ENCODE assay signal across 28 cellular contexts in genomic region chr18:4282954-4283353, GRCh38.
"Had no signal": no experiment of that assay in that cellular context is flagged by ENCODE, and none has a peak within 500 bp of the region (broad histone marks: within the 10 kb centered on the region; RNA-seq: fewer than 3 reads in every experiment).

No MANE protein-coding gene starts in this region.

- DNase-seq: stimulated activated CD4-positive, alpha-beta T cell treated with anti-CD3 and anti-CD28 coated beads, Interleukin-2, amount 100 ng/mL, for 48 hours; stimulated activated CD4-positive, alpha-beta T cell treated with anti-CD3 and anti-CD28 coated beads, Interleukin-4, amount 100 ng/mL, for 1 hour; stimulated activated CD4-positive, alpha-beta T cell treated with anti-CD3 and anti-CD28 coated beads, Interleukin-4, amount 100 ng/mL, for 24 hours; stimulated activated CD4-positive, alpha-beta T cell treated with anti-CD3 and anti-CD28 coated beads, Interleukin-4, amount 100 ng/mL, for 4 hours; stimulated activated CD8-positive, alpha-beta memory T cell treated with anti-CD3 and anti-CD28 coated beads, Interleukin-4, amount 100 ng/mL, for 48 hours; stimulated activated naive B cell treated with anti-CD40 and anti-IgM and Interleukin-4, amounts not matched to agents 10 μg/mL and 1 μg/mL and 100 μg/mL, for 72 hours; stimulated activated naive CD4-positive, alpha-beta T cell treated with Interleukin-2 at 50 U/mL for 16 hours; stimulated activated naive CD8-positive, alpha-beta T cell treated with anti-CD3 and anti-CD28 coated beads, Interleukin-15, amount 100 ng/mL, for 72 hours; stimulated activated naive CD8-positive, alpha-beta T cell treated with anti-CD3 and anti-CD28 coated beads, Interleukin-15, Interleukin-2, amounts not matched to agents 100 U/mL and 50 U/mL, for 24 hours; stomach; substantia nigra; testis; thyroid gland; tibial artery; transverse colon; trophoblast cell; upper lobe of left lung; upper lobe of right lung; uterus had no signal

- ATAC-seq: stimulated activated effector memory CD8-positive, alpha-beta T cell treated with anti-CD3 and anti-CD28 coated beads, Interleukin-12 subunit alpha, Interleukin-12 subunit beta, amount 100 ng/mL, for 72 hours; stimulated activated memory B cell treated with anti-CD40 and anti-IgM and Interleukin-4, amounts not matched to agents 10 μg/mL and 1 μg/mL and 100 μg/mL, for 72 hours; stimulated activated naive B cell treated with anti-CD40 and anti-IgM and Interleukin-4, amounts not matched to agents 10 μg/mL and 1 μg/mL and 100 μg/mL, for 72 hours; stimulated activated naive CD8-positive, alpha-beta T cell treated with anti-CD3 and anti-CD28 coated beads, Interleukin-15, amount 100 ng/mL, for 72 hours; stimulated activated naive CD8-positive, alpha-beta T cell treated with anti-CD3 and anti-CD28 coated beads, Interleukin-15, Interleukin-2, amounts not matched to agents 100 U/mL and 50 U/mL, for 24 hours; upper lobe of right lung had no signal

- H3K27me3 ChIP-seq: stomach, suprapubic skin, testis, thyroid gland, tibial artery, tibial nerve, transverse colon, upper lobe of left lung, upper lobe of right lung, uterus, vagina had no signal

- H3K4me3 Mint-ChIP-seq: stimulated activated effector memory CD8-positive, alpha-beta T cell treated with anti-CD3 and anti-CD28 coated beads, Interleukin-12 subunit alpha, Interleukin-12 subunit beta, amount 100 ng/mL, for 72 hours; stimulated activated memory B cell treated with anti-CD40 and anti-IgM and Interleukin-4, amounts not matched to agents 10 μg/mL and 1 μg/mL and 100 μg/mL, for 72 hours; stimulated activated naive B cell treated with anti-CD40 and anti-IgM and Interleukin-4, amounts not matched to agents 10 μg/mL and 1 μg/mL and 100 μg/mL, for 72 hours; stimulated activated naive CD8-positive, alpha-beta T cell treated with anti-CD3 and anti-CD28 coated beads, Interleukin-15, amount 100 ng/mL, for 72 hours; stimulated activated naive CD8-positive, alpha-beta T cell treated with anti-CD3 and anti-CD28 coated beads, Interleukin-15, Interleukin-2, amounts not matched to agents 100 ng/mL and 50 ng/mL, for 24 hours; type B pancreatic cell had no signal

- H3K27me3 Mint-ChIP-seq: stimulated activated memory B cell treated with anti-CD40 and anti-IgM and Interleukin-4, amounts not matched to agents 10 μg/mL and 1 μg/mL and 100 μg/mL, for 72 hours; stimulated activated naive B cell treated with anti-CD40 and anti-IgM and Interleukin-4, amounts not matched to agents 10 μg/mL and 1 μg/mL and 100 μg/mL, for 72 hours; stimulated activated naive CD8-positive, alpha-beta T cell treated with anti-CD3 and anti-CD28 coated beads, Interleukin-15, amount 100 ng/mL, for 72 hours; stimulated activated naive CD8-positive, alpha-beta T cell treated with anti-CD3 and anti-CD28 coated beads, Interleukin-15, Interleukin-2, amounts not matched to agents 100 ng/mL and 50 ng/mL, for 24 hours; type B pancreatic cell had no signal

- H3K9me3 Mint-ChIP-seq: stimulated activated naive CD8-positive, alpha-beta T cell treated with anti-CD3 and anti-CD28 coated beads, Interleukin-15, amount 100 ng/mL, for 72 hours; type B pancreatic cell had no signal

- H3K4me3 ChIP-seq: stomach, suprapubic skin, testis, thoracic aorta, thyroid gland, tibial artery, tibial nerve, transverse colon, upper lobe of left lung, upper lobe of right lung, uterus, vagina had no signal

- H3K4me1 Mint-ChIP-seq: stimulated activated effector memory CD8-positive, alpha-beta T cell treated with anti-CD3 and anti-CD28 coated beads, Interleukin-12 subunit alpha, Interleukin-12 subunit beta, amount 100 ng/mL, for 72 hours; stimulated activated memory B cell treated with anti-CD40 and anti-IgM and Interleukin-4, amounts not matched to agents 10 μg/mL and 1 μg/mL and 100 μg/mL, for 72 hours; stimulated activated naive B cell treated with anti-CD40 and anti-IgM and Interleukin-4, amounts not matched to agents 10 μg/mL and 1 μg/mL and 100 μg/mL, for 72 hours; stimulated activated naive CD8-positive, alpha-beta T cell treated with anti-CD3 and anti-CD28 coated beads, Interleukin-15, amount 100 ng/mL, for 72 hours had no signal

- H3K36me3 Mint-ChIP-seq: stimulated activated effector memory CD8-positive, alpha-beta T cell treated with anti-CD3 and anti-CD28 coated beads, Interleukin-12 subunit alpha, Interleukin-12 subunit beta, amount 100 ng/mL, for 72 hours; stimulated activated memory B cell treated with anti-CD40 and anti-IgM and Interleukin-4, amounts not matched to agents 10 μg/mL and 1 μg/mL and 100 μg/mL, for 72 hours; stimulated activated naive B cell treated with anti-CD40 and anti-IgM and Interleukin-4, amounts not matched to agents 10 μg/mL and 1 μg/mL and 100 μg/mL, for 72 hours; type B pancreatic cell had no signal

- H3K36me3 ChIP-seq: stomach, suprapubic skin, thoracic aorta, thyroid gland, tibial artery, tibial nerve, transverse colon, upper lobe of left lung, upper lobe of right lung, uterus, vagina had no signal

- H3K27ac ChIP-seq: stomach, suprapubic skin, testis, thoracic aorta, thyroid gland, tibial artery, tibial nerve, transverse colon, upper lobe of left lung, upper lobe of right lung, uterus, vagina had no signal

- FAIRE-seq: urothelium cell line had no signal

- H3K4me1 ChIP-seq: stomach, suprapubic skin, testis, thyroid gland, tibial nerve, transverse colon, upper lobe of left lung, upper lobe of right lung, uterus, vagina had no signal

- H3K9me3 ChIP-seq: stomach, suprapubic skin, testis, thoracic aorta, thyroid gland, tibial artery, tibial nerve, transverse colon, upper lobe of left lung, upper lobe of right lung, uterus, vagina had no signal

- H3K27ac Mint-ChIP-seq: stimulated activated effector memory CD8-positive, alpha-beta T cell treated with anti-CD3 and anti-CD28 coated beads, Interleukin-12 subunit alpha, Interleukin-12 subunit beta, amount 100 ng/mL, for 72 hours; stimulated activated memory B cell treated with anti-CD40 and anti-IgM and Interleukin-4, amounts not matched to agents 10 μg/mL and 1 μg/mL and 100 μg/mL, for 72 hours; stimulated activated naive B cell treated with anti-CD40 and anti-IgM and Interleukin-4, amounts not matched to agents 10 μg/mL and 1 μg/mL and 100 μg/mL, for 72 hours; stimulated activated naive CD8-positive, alpha-beta T cell treated with anti-CD3 and anti-CD28 coated beads, Interleukin-15, amount 100 ng/mL, for 72 hours; stimulated activated naive CD8-positive, alpha-beta T cell treated with anti-CD3 and anti-CD28 coated beads, Interleukin-15, Interleukin-2, amounts not matched to agents 100 ng/mL and 50 ng/mL, for 24 hours; type B pancreatic cell had no signal
